In the genomic region with DNA sequence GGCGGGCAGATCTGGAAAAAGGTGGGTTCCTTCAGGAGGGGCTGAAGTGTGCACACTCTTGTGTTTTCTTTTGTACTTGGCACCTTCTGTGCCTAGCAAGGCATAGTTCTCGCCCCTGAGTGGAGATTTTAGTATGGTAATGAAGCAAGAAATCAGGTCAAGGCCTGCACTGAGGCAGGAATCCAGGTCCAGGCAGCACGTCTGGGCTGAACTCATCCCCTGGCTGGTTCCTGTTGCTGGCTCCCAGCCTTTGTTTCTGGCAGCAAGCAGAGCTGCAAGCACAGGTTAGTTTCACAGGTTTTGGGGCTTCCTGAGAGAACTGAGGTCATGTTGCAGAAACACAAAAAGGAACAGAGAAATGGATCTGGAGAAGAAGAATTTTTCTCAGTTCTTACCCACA, we compare ENCODE assay signal across 24 cellular contexts. TPM values are rescaled to one million over a fixed set of nuclear protein-coding genes. Genes with fewer than 3 reads are reported as not detected.
DNase-seq lines count a peak whose midpoint lies in the region; ATAC-seq, FAIRE-seq and TF ChIP-seq lines count a peak whose summit lies in the region.
"Had no signal": no experiment of that assay in that cellular context is flagged by ENCODE, and none has a peak within 500 bp of the region (broad histone marks: within the 10 kb centered on the region; RNA-seq: fewer than 3 reads in every experiment).

No MANE protein-coding gene starts in this region.

- TF ChIP-seq RAD21 in GM12878 (IDR thresholded peaks at IDR 0.05; ENCODE audit: insufficient read depth, low read depth, low read length): no peak

- H3K36me3 ChIP-seq in GM12878 (ENCODE audit: control insufficient read depth in 2 of 2, insufficient read depth in 2 of 2, low read length in 1 of 2) (no peaks in the 10 kb centered on the region), ovary (no peaks in the 10 kb centered on the region), MG63 (no peaks in the 10 kb centered on the region)
- H3K36me3 ChIP-seq: BLaER1 had no signal

- TF ChIP-seq POLR2A in GM12878 (IDR thresholded peaks at IDR 0.05; ENCODE audit: low read depth, low read length) (no peak), ovary (IDR thresholded peaks at IDR 0.05) (no peak)

- POLR2A ChIA-PET in GM12878 (lab: Charles Lee): no interaction called here

- in situ Hi-C loops in GM12878 (cut with MboI): no loop called here

- H3K4me1 ChIP-seq in GM12878 (ENCODE audit: control insufficient read depth, insufficient read depth, low read length): peaks cover 16% of the 10 kb centered on the region
- H3K4me1 ChIP-seq in ovary (ENCODE audit: insufficient read depth): peaks cover 5% of the 10 kb centered on the region

- H3K27me3 ChIP-seq in GM12878 (replicated peaks in 1 of 2; ENCODE audit: control insufficient read depth in 2 of 2, insufficient read depth in 2 of 2, low read length in 1 of 2): no peaks in the 10 kb centered on the region
- H3K27me3 ChIP-seq in ovary: no peaks in the 10 kb centered on the region
- peaks cover 10% of the 10 kb centered on the region; the same call in 1 of the 2 replicates for H3K27me3 ChIP-seq in MG63
- H3K27me3 ChIP-seq: BLaER1 had no signal

- H3K4me2 ChIP-seq in GM12878 (ENCODE audit: control insufficient read depth, insufficient read depth): peak overlapping the region; percentile 25
- H3K4me2 ChIP-seq: BLaER1, PC-9 had no signal

- TF ChIP-seq EP300 in GM12878 (IDR thresholded peaks at IDR 0.05; ENCODE audit: borderline replicate concordance in 1 of 2, control insufficient read depth in 1 of 2, low read depth in 2 of 2, low read length in 2 of 2): no peak
- no peak for TF ChIP-seq EP300 in ovary (IDR thresholded peaks at IDR 0.05)

- SMC1A ChIA-PET in GM12878 (lab: Charles Lee; ENCODE audit: uncharacterized antibody, unreplicated experiment): interaction anchor here (1.4 kb wide), 1 partner anchor 96 kb away, joined by 5 read pairs; no protein-coding TSS in a partner anchor

- H3K9ac ChIP-seq in GM12878 (ENCODE audit: control insufficient read depth, insufficient read depth, low read length): no peak overlapping the region
- H3K9ac ChIP-seq: BLaER1 had no signal

- H3K9me3 ChIP-seq in GM12878 (replicated peaks; ENCODE audit: control insufficient read depth, insufficient read depth, low read length): no peaks in the 10 kb centered on the region
- no peaks in the 10 kb centered on the region for H3K9me3 ChIP-seq in ovary
- no peaks in the 10 kb centered on the region for H3K9me3 ChIP-seq in MG63
- H3K9me3 ChIP-seq: BLaER1 had no signal

- no peak overlapping the region for H3K27ac ChIP-seq in GM12878 (ENCODE audit: control insufficient read depth, insufficient read depth)
- peak overlapping the region in 1 of 2 donors; percentile 27 for H3K27ac ChIP-seq in ovary
- H3K27ac ChIP-seq: BLaER1, PC-9 had no signal

- RAD21 ChIA-PET in GM12878 (lab: Charles Lee; ENCODE audit: unreplicated experiment): interaction anchor here (2.2 kb wide), 1 partner anchor 97 kb away, joined by 5 read pairs; no protein-coding TSS in a partner anchor

- no peak overlapping the region for H2AFZ ChIP-seq in GM12878 (ENCODE audit: control insufficient read depth, low read depth, low read length)
- H2AFZ ChIP-seq: PC-9 had no signal

- ATAC-seq in GM12878 (no peak), GM18511 (IDR thresholded peaks at IDR 0.05; ENCODE audit: unreplicated experiment) (no peak), HG02763 (IDR thresholded peaks at IDR 0.05; ENCODE audit: unreplicated experiment) (no peak)
- ATAC-seq in activated CD4-positive, CD25-positive, alpha-beta regulatory T cell treated with anti-CD3 and anti-CD28 coated beads, Interleukin-2, amount 50 U/mL, for 24 hours: no peak
- ATAC-seq: CD8-positive, alpha-beta T cell had no signal

- TF ChIP-seq CTCF in GM12865 (IDR thresholded peaks at IDR 0.05; ENCODE audit: insufficient read depth, low read depth, low read length, missing control alignments) (no peak), GM12878 (IDR thresholded peaks at IDR 0.05 in 2 of 3, conservative IDR thresholded peaks at IDR 0.05 in 1 of 3; ENCODE audit: control insufficient read depth in 2 of 3, extremely low read depth in 1 of 3, insufficient read depth in 1 of 3, low read depth in 3 of 3, low read length in 3 of 3) (no peak), epithelial cell of esophagus (IDR thresholded peaks at IDR 0.05; ENCODE audit: insufficient read depth, low read depth, low read length, missing control alignments) (no peak), ovary (IDR thresholded peaks at IDR 0.05) (no peak)

- whole genome bisulfite sequencing in GM12878 (ENCODE audit: insufficient coverage, insufficient replicate concordance, low lambda C conversion rate, missing lambda C conversion rate): 46% methylated on average over 3 of the region's 3 CpGs
- WGBS in ovary, 3 donors: 38 to 39% (median 39%) methylated on average over 3 of the region's 3 CpGs

- peak; percentile 40 for DNase-seq in GM12865 (ENCODE audit: low read depth)
- DNase-seq in GM12878 (ENCODE audit: low read depth, low spot score): no peak
- DNase-seq in epithelial cell of esophagus (ENCODE audit: low read depth): peak; percentile 6
- peak; percentile 46 to 75 (median 60) for DNase-seq in ovary
- no peak for DNase-seq in MG63
- DNase-seq: CD8-positive, alpha-beta T cell; DMS79; GOT3; HFFc6; Kasumi-1; NCI-H187; NCI-H345; NCI-H526; PC-9 had no signal

- H3K79me2 ChIP-seq in GM12878 (ENCODE audit: control insufficient read depth, insufficient read depth, low read length): no peaks in the 10 kb centered on the region

- H3K4me3 ChIP-seq in GM12865 (ENCODE audit: low read depth, low read length) (no peak overlapping the region), GM12878 (no peak overlapping the region), epithelial cell of esophagus (ENCODE audit: low read length) (no peak overlapping the region), ovary (no peak overlapping the region), MG63 (no peak overlapping the region)
- H3K4me3 ChIP-seq: BLaER1, PC-9 had no signal

- BruUV-seq in GM12878 (replicated peaks; lab: Mats Ljungman, UMichigan): no TSS peak

- H4K20me1 ChIP-seq in GM12878 (ENCODE audit: control insufficient read depth, insufficient read depth): no peaks in the 10 kb centered on the region; the same call in 1 of the 2 replicates
- H4K20me1 ChIP-seq: BLaER1 had no signal

- CTCF ChIA-PET in GM12878 (lab: Yijun Ruan, JAX): interaction anchor here (10.1 kb wide), 1 partner anchor 96 kb away, joined by 121 read pairs; no protein-coding TSS in a partner anchor

- intact Hi-C loops in GM12878 (cut with micrococcal nuclease; ENCODE audit: unreplicated experiment): no loop called here
- intact Hi-C loops in ovary (cut with DNase I): loop anchor here in 1 of 4 donors (10.0 kb wide), 1 partner anchor 58 kb away; a partner anchor contains a TSS

- FAIRE-seq in GM12878 (lab: Jason Lieb, UNC): no peak
- FAIRE-seq: A204.1, D721Med, GM18507, HTR-8/SVneo had no signal

RNA-seq across cellular contexts. Expression of a gene that starts 21.2 kb away (rescaled TPM):
- not detected in 2 replicates for total RNA-seq in GM12878 (2013; cell fraction: nucleolus; rRNA removed)
- total RNA-seq in GM12878 (2014; rRNA removed) (not detected in 2 replicates), GM12878 (2014; rRNA removed; fragmentation: Illumina TruSeq; extraction: Trizol) (not detected in 2 replicates), GM12878 (2021) (not detected in 2 replicates), ovary (1 to 10 TPM in 3 of 7 donors, under 1 TPM in 2, not detected in 2; 0.38 to 3.0 (median 1.5) TPM)
- not detected for polyA plus RNA-seq in GM12878 (2011; ENCODE audit: low read depth)
- polyA plus RNA-seq in GM12878 (2011; rRNA removed) (0.06 and 0.15 TPM in 2 replicates), GM12878 (2014; fragmentation: Illumina TruSeq; extraction: Trizol) (not detected in 2 replicates), GM12878 (2014; fragmentation: Nextera tagmentation; extraction: Ambion mirVana) (not detected), GM12878 (2014; rRNA removed) (not detected in 2 replicates), GM12878 (2016; fragmentation: Nextera tagmentation; extraction: Ambion mirVana) (not detected), ovary (1 to 10 TPM in 1 of 2 donors, under 1 TPM in 1; 0.39 to 3.7 TPM)
- polyA plus RNA-seq in GM12878 (2011; cell fraction: cytosol; rRNA removed): 0.07 and 0.18 TPM in 2 replicates
- polyA plus RNA-seq in GM12878 (2011; cell fraction: nucleus; rRNA removed): 0.18 and 0.21 TPM in 2 replicates
- polyA plus RNA-seq in GM12878 (2012): not detected in 2 replicates
- not detected in 2 replicates for polyA minus RNA-seq in GM12878 (2011; rRNA and poly(A)+ RNA removed)
- not detected in 2 replicates for polyA minus RNA-seq in GM12878 (2011; cell fraction: cytosol; rRNA and poly(A)+ RNA removed)
- not detected in 2 replicates for polyA minus RNA-seq in GM12878 (2011; cell fraction: nucleus; rRNA and poly(A)+ RNA removed)
- total RNA-seq in MG63 (2014; rRNA removed; shearing (Covaris generic); ENCODE audit: low replicate concordance): not detected in 2 replicates
- total RNA-seq: CD8-positive, alpha-beta T cell; HFFc6; PC-9; SK-MEL-5 had no signal
- polyA plus RNA-seq: IgD-negative memory B cell had no signal

RNA-seq across cellular contexts. Expression of a gene that starts 38.6 kb away (rescaled TPM):
- not detected in 2 replicates for total RNA-seq in GM12878 (2013; cell fraction: nucleolus; rRNA removed)
- total RNA-seq in GM12878 (2014; rRNA removed): not detected in 2 replicates
- not detected in 2 replicates for total RNA-seq in GM12878 (2014; rRNA removed; fragmentation: Illumina TruSeq; extraction: Trizol)
- total RNA-seq in GM12878 (2021): not detected in 2 replicates
- not detected for polyA plus RNA-seq in GM12878 (2011; ENCODE audit: low read depth)
- 0.10 TPM in 2 replicates for polyA plus RNA-seq in GM12878 (2011; rRNA removed)
- 0.03 and 0.05 TPM in 2 replicates for polyA plus RNA-seq in GM12878 (2011; cell fraction: cytosol; rRNA removed)
- 0.07 and 0.30 TPM in 2 replicates for polyA plus RNA-seq in GM12878 (2011; cell fraction: nucleus; rRNA removed)
- polyA plus RNA-seq in GM12878 (2012): not detected in 2 replicates
- polyA plus RNA-seq in GM12878 (2014; fragmentation: Illumina TruSeq; extraction: Trizol): not detected in 2 replicates
- not detected for polyA plus RNA-seq in GM12878 (2014; fragmentation: Nextera tagmentation; extraction: Ambion mirVana)
- polyA plus RNA-seq in GM12878 (2014; rRNA removed): not detected in 2 replicates
- polyA plus RNA-seq in GM12878 (2016; fragmentation: Nextera tagmentation; extraction: Ambion mirVana): not detected
- 0.21 TPM in 1 of 2 replicates, not detected in the other for polyA minus RNA-seq in GM12878 (2011; rRNA and poly(A)+ RNA removed)
- not detected in 2 replicates for polyA minus RNA-seq in GM12878 (2011; cell fraction: cytosol; rRNA and poly(A)+ RNA removed)
- not detected in 2 replicates for polyA minus RNA-seq in GM12878 (2011; cell fraction: nucleus; rRNA and poly(A)+ RNA removed)
- total RNA-seq in ovary: 10 to 100 TPM in 1 of 7 donors, 1 to 10 TPM in 6; 1.7 to 10.4 (median 3.1) TPM
- polyA plus RNA-seq in ovary: 1 to 10 TPM; 2.5 TPM
- not detected in 2 replicates for total RNA-seq in MG63 (2014; rRNA removed; shearing (Covaris generic); ENCODE audit: low replicate concordance)
- total RNA-seq: HFFc6, PC-9, SK-MEL-5 had no signal

RNA-seq across cellular contexts. Expression of a gene that starts 55.0 kb away (rescaled TPM):
- total RNA-seq in GM12878 (2013; cell fraction: nucleolus; rRNA removed): 7.2 and 9.4 TPM in 2 replicates
- total RNA-seq in GM12878 (2014; rRNA removed) (6.2 and 8.9 TPM in 2 replicates), GM12878 (2014; rRNA removed; fragmentation: Illumina TruSeq; extraction: Trizol) (0.51 and 0.54 TPM in 2 replicates), GM12878 (2021) (9.9 and 10.5 TPM in 2 replicates), ovary (10 to 100 TPM in 6 of 7 donors, 1 to 10 TPM in 1; 10.0 to 17.2 (median 13.2) TPM)
- polyA plus RNA-seq in GM12878 (2011; ENCODE audit: low read depth): 0.58 TPM
- polyA plus RNA-seq in GM12878 (2011; rRNA removed) (1.4 and 3.0 TPM in 2 replicates), GM12878 (2014; fragmentation: Illumina TruSeq; extraction: Trizol) (0.59 and 0.71 TPM in 2 replicates), GM12878 (2014; fragmentation: Nextera tagmentation; extraction: Ambion mirVana) (under 1 TPM in 1 of 2 experiments, not detected in 1; 0.02 TPM), GM12878 (2014; rRNA removed) (5.8 and 8.1 TPM in 2 replicates), GM12878 (2016; fragmentation: Nextera tagmentation; extraction: Ambion mirVana) (1 to 10 TPM in 1 of 2 experiments, under 1 TPM in 1; 0.28 to 3.6 TPM), ovary (1 to 10 TPM; 1.1 to 3.6 TPM)
- 4.7 and 7.6 TPM in 2 replicates for polyA plus RNA-seq in GM12878 (2011; cell fraction: cytosol; rRNA removed)
- 25.5 and 26.3 TPM in 2 replicates for polyA plus RNA-seq in GM12878 (2011; cell fraction: nucleus; rRNA removed)
- polyA plus RNA-seq in GM12878 (2012): 2.8 and 4.3 TPM in 2 replicates
- 1.3 and 2.1 TPM in 2 replicates for polyA minus RNA-seq in GM12878 (2011; rRNA and poly(A)+ RNA removed)
- 2.4 and 2.9 TPM in 2 replicates for polyA minus RNA-seq in GM12878 (2011; cell fraction: cytosol; rRNA and poly(A)+ RNA removed)
- 3.6 and 5.5 TPM in 2 replicates for polyA minus RNA-seq in GM12878 (2011; cell fraction: nucleus; rRNA and poly(A)+ RNA removed)
- 18.7 and 33.5 TPM in 2 replicates for total RNA-seq in MG63 (2014; rRNA removed; shearing (Covaris generic); ENCODE audit: low replicate concordance)

Comparison
In these comparisons a context has a peak if more than half of its experiments do, and no peak if none do; other contexts are left out.
1. DNase-seq: peak in GM12865 (single experiment), epithelial cell of esophagus (single experiment) and ovary (5 of 5); none in GM12878 (single experiment) and MG63 (single experiment).